ENCODE assay signal across 1 cellular context in the genomic region with DNA sequence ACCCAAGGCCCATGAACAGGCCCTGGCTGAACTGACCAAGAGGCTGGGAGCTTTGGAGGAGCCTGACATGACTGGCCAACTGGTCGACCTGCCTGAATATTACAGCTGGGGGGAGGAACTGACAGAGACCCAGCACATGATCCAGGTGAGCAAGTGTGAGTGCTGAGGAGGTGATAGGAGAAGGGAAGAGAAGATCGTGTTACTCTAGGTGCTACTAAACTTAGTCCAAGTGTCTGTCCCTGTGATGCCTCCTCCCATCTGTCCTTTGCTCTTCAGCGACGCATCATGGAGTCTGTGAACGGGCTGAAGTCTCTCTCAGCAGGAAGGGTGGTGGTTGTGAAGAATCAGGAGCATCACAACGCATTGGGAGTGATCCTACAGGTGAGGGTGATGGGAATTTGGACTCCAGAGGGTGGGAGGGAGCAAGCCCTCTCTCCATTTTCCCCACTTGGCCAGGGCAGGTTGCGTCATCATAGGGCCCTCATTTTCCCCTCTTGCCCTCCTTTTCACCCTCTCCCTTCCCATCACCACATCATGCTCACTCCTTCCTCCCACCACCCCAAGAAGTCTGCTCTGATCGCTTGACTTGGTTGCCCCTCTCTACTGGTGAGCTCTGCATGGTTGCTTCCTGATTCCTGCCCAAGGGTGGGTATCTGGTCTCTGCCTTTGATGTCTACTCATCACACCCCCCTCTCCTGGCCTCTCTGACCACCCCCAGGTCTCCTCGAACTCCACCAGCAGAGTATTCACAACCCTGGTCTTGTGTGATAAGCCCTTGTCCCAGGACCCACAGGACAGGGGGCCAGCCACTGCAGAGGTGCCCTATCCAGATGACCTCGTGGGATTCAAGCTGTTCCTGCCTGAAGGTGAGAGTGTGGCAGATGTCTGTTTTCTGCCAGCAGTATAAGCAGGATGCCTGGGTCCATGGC.
TF ChIP-seq lines count a peak whose summit lies in the region.

No MANE protein-coding gene starts in this region.

TF ChIP-seq in IMR-90, 13 proteins besides CTCF, POLR2A, EP300 and RAD21:
- TF ChIP-seq RFX5 (IDR thresholded peaks at IDR 0.05; ENCODE audit: low read depth, low read length) (no peak), CEBPB (IDR thresholded peaks at IDR 0.05; ENCODE audit: low read depth, low read length) (peak; percentile 61)
